29 cellular contexts compared by ENCODE assay signal in genomic region chr1:162118063-162118462, GRCh38. TPM values are rescaled to one million over a fixed set of nuclear protein-coding genes. Genes with fewer than 3 reads are reported as not detected.
DNase-seq lines count a peak whose midpoint lies in the region; ATAC-seq, FAIRE-seq and TF ChIP-seq lines count a peak whose summit lies in the region.
"Had no signal": no experiment of that assay in that cellular context is flagged by ENCODE, and none has a peak within 500 bp of the region (broad histone marks: within the 10 kb centered on the region; RNA-seq: fewer than 3 reads in every experiment).

No MANE protein-coding gene starts in this region.

- TF ChIP-seq RAD21 in HepG2 (CRISPR knock-in tag; IDR thresholded peaks at IDR 0.05): no peak

- H3K4me2 ChIP-seq in HepG2 (ENCODE audit: low read depth, low read length) (no peak overlapping the region), MM.1S (ENCODE audit: low read depth, low read length) (no peak overlapping the region)

- H3K4me3 Mint-ChIP-seq in T-helper 17 cell (peak overlapping the region; percentile 59), neural crest cell (no peak overlapping the region)
- H3K4me3 Mint-ChIP-seq in activated CD8-positive, alpha-beta T cell treated with anti-CD3 and anti-CD28 coated beads for 36 hours: no peak overlapping the region
- H3K4me3 Mint-ChIP-seq: CD14-positive monocyte; CD4-positive, alpha-beta memory T cell; CD4-positive, CD25-positive, alpha-beta regulatory T cell; CD8-positive, alpha-beta memory T cell had no signal

- TF ChIP-seq POLR2A in HepG2 (IDR thresholded peaks at IDR 0.05; ENCODE audit: insufficient read depth in 1 of 2, low read depth in 2 of 2, low read length in 2 of 2): no peak
- no peak for TF ChIP-seq POLR2A in right lobe of liver (IDR thresholded peaks at IDR 0.05)
- no peak for TF ChIP-seq POLR2A in esophagus muscularis mucosa (IDR thresholded peaks at IDR 0.05; ENCODE audit: low read depth)

- no peaks in the 10 kb centered on the region for H3K9me2 ChIP-seq in MM.1S (replicated peaks; ENCODE audit: insufficient read depth, low read length)

- peak; percentile 23 for FAIRE-seq in HepG2 (lab: Jason Lieb, UNC)
- FAIRE-seq: A204.1, G401.6, GM12891, GM19239 had no signal

- no peaks in the 10 kb centered on the region for H3F3A ChIP-seq in MM.1S (ENCODE audit: insufficient read depth, low read length)

- WGBS in HepG2 (ENCODE audit: low lambda C conversion rate): 96% methylated on average over 9 of the region's 9 CpGs
- WGBS in right lobe of liver (ENCODE audit: insufficient coverage, low coverage, low lambda C conversion rate, missing lambda C conversion rate): 89% methylated on average over 9 of the region's 9 CpGs
- 92% methylated on average over 9 of the region's 9 CpGs for WGBS in esophagus muscularis mucosa

- H3K27me3 Mint-ChIP-seq in T-helper 17 cell: peaks cover 34% of the 10 kb centered on the region
- no peaks in the 10 kb centered on the region for H3K27me3 Mint-ChIP-seq in neural crest cell (ENCODE audit: low read depth)
- H3K27me3 Mint-ChIP-seq in activated CD8-positive, alpha-beta T cell treated with anti-CD3 and anti-CD28 coated beads for 36 hours: peaks cover 9% of the 10 kb centered on the region

- no peaks in the 10 kb centered on the region for H3K36me3 Mint-ChIP-seq in T-helper 17 cell (ENCODE audit: low read depth)
- no peaks in the 10 kb centered on the region for H3K36me3 Mint-ChIP-seq in neural crest cell (ENCODE audit: low read depth)
- no peaks in the 10 kb centered on the region for H3K36me3 Mint-ChIP-seq in activated CD8-positive, alpha-beta T cell treated with anti-CD3 and anti-CD28 coated beads for 36 hours (ENCODE audit: low read depth)
- H3K36me3 Mint-ChIP-seq: CD14-positive monocyte; CD4-positive, alpha-beta memory T cell; CD4-positive, CD25-positive, alpha-beta regulatory T cell; CD8-positive, alpha-beta memory T cell had no signal

- H3K4me3 ChIP-seq in HepG2 (replicated peaks in 1 of 3; ENCODE audit: insufficient read depth in 1 of 3, low read depth in 2 of 3, low read length in 3 of 3) (no peak overlapping the region), right lobe of liver (no peak overlapping the region), esophagus muscularis mucosa (no peak overlapping the region), MM.1S (ENCODE audit: low read length) (no peak overlapping the region)
- H3K4me3 ChIP-seq: BLaER1 had no signal

- H3K27me3 ChIP-seq in HepG2 (ENCODE audit: control insufficient read depth in 1 of 2, insufficient read depth in 2 of 2, low read length in 2 of 2) (no peaks in the 10 kb centered on the region), right lobe of liver (no peaks in the 10 kb centered on the region), esophagus muscularis mucosa (no peaks in the 10 kb centered on the region), MM.1S (replicated peaks; ENCODE audit: insufficient read depth, low read length) (no peaks in the 10 kb centered on the region)
- H3K27me3 ChIP-seq: BE2C, BLaER1 had no signal

- H3K9ac ChIP-seq in HepG2 (ENCODE audit: insufficient read depth, low read depth, low read length): no peak overlapping the region
- no peak overlapping the region for H3K9ac ChIP-seq in MM.1S (ENCODE audit: low read length)
- H3K9ac ChIP-seq: BLaER1 had no signal

- intact Hi-C loops in HepG2 (cut with micrococcal nuclease; ENCODE audit: unreplicated experiment) (no loop called here), right lobe of liver (cut with DNase I) (no loop called here), esophagus muscularis mucosa (cut with DNase I) (no loop called here)
- intact Hi-C loops in activated CD8-positive, alpha-beta T cell treated with anti-CD3 and anti-CD28 coated beads for 36 hours (cut with micrococcal nuclease): no loop called here

- H3K27ac Mint-ChIP-seq in T-helper 17 cell (no peak overlapping the region), neural crest cell (ENCODE audit: unreplicated experiment) (peak overlapping the region; percentile 29)
- no peak overlapping the region for H3K27ac Mint-ChIP-seq in activated CD8-positive, alpha-beta T cell treated with anti-CD3 and anti-CD28 coated beads for 36 hours
- H3K27ac Mint-ChIP-seq: CD14-positive monocyte; CD4-positive, alpha-beta memory T cell; CD4-positive, CD25-positive, alpha-beta regulatory T cell; CD8-positive, alpha-beta memory T cell had no signal

- peaks cover 31% of the 10 kb centered on the region for H3K79me2 ChIP-seq in HepG2 (ENCODE audit: insufficient read depth, low read length)
- H3K79me2 ChIP-seq in MM.1S (ENCODE audit: low read length): no peaks in the 10 kb centered on the region

- H3K9me3 ChIP-seq in HepG2 (ENCODE audit: low read length) (no peaks in the 10 kb centered on the region), right lobe of liver (no peaks in the 10 kb centered on the region), T-helper 17 cell (ENCODE audit: control insufficient read depth, low read length, poor library complexity, severe bottlenecking) (no peaks in the 10 kb centered on the region), esophagus muscularis mucosa (no peaks in the 10 kb centered on the region), MM.1S (replicated peaks; ENCODE audit: insufficient read depth, low read length) (no peaks in the 10 kb centered on the region)
- H3K9me3 ChIP-seq: BE2C, BLaER1 had no signal

- no peak overlapping the region for H2AFZ ChIP-seq in HepG2 (ENCODE audit: low read length)
- no peak overlapping the region for H2AFZ ChIP-seq in MM.1S (ENCODE audit: low read length)

- H3K4me1 Mint-ChIP-seq in T-helper 17 cell: peaks cover 2% of the 10 kb centered on the region
- H3K4me1 Mint-ChIP-seq in neural crest cell: peaks cover 32% of the 10 kb centered on the region
- no peaks in the 10 kb centered on the region for H3K4me1 Mint-ChIP-seq in activated CD8-positive, alpha-beta T cell treated with anti-CD3 and anti-CD28 coated beads for 36 hours (ENCODE audit: low read depth)
- H3K4me1 Mint-ChIP-seq: CD4-positive, CD25-positive, alpha-beta regulatory T cell had no signal

- no peak for DNase-seq in HepG2 (ENCODE audit: low spot score)
- DNase-seq in right lobe of liver: no peak
- DNase-seq in T-helper 17 cell: no peak
- peak; percentile 81 for DNase-seq in esophagus muscularis mucosa (ENCODE audit: extremely low spot score)
- no peak for DNase-seq in neural crest cell (ENCODE audit: low read depth, low spot score)
- no peak for DNase-seq in activated CD8-positive, alpha-beta T cell treated with anti-CD3 and anti-CD28 coated beads for 36 hours
- DNase-seq in MM.1S: no peak
- no peak for DNase-seq in AG08395 (ENCODE audit: low spot score)
- DNase-seq: 8988T; ACHN; AML-193; CD4-positive, alpha-beta memory T cell; CD4-positive, CD25-positive, alpha-beta regulatory T cell; CD8-positive, alpha-beta memory T cell; COR-L47; DMS 273 treated with DMSO at 0.1 percent for 48 hours; DMS153; DMS53; DMS79; DND-41; EL; GF-D8 had no signal

- H3K4me1 ChIP-seq in HepG2 (ENCODE audit: insufficient read depth, low read length) (peaks cover 9% of the 10 kb centered on the region), right lobe of liver (no peaks in the 10 kb centered on the region), esophagus muscularis mucosa (peaks cover 0 to 3% (median 0%) of the 10 kb centered on the region in 4 donors), MM.1S (ENCODE audit: low read length) (no peaks in the 10 kb centered on the region)

- no peaks in the 10 kb centered on the region; a peak in 1 of 5 replicates for H3K36me3 ChIP-seq in HepG2 (replicated peaks in 1 of 2; ENCODE audit: control insufficient read depth in 1 of 2, insufficient read depth in 2 of 2, low read length in 2 of 2)
- no peaks in the 10 kb centered on the region for H3K36me3 ChIP-seq in right lobe of liver
- no peaks in the 10 kb centered on the region for H3K36me3 ChIP-seq in esophagus muscularis mucosa
- no peaks in the 10 kb centered on the region for H3K36me3 ChIP-seq in MM.1S (replicated peaks; ENCODE audit: insufficient read depth, low read length)
- H3K36me3 ChIP-seq: BE2C, BLaER1 had no signal

- POLR2A ChIA-PET in HepG2 (lab: Yijun Ruan, JAX): no interaction called here
- POLR2A ChIA-PET in activated CD8-positive, alpha-beta T cell treated with anti-CD3 and anti-CD28 coated beads for 36 hours (lab: Charles Lee): no interaction called here

- H3K27ac ChIP-seq in HepG2 (ENCODE audit: extremely low read length, insufficient read depth, low read length): no peak overlapping the region
- no peak overlapping the region for H3K27ac ChIP-seq in right lobe of liver
- no peak overlapping the region for H3K27ac ChIP-seq in esophagus muscularis mucosa (replicated peaks in 1 of 4)
- no peak overlapping the region for H3K27ac ChIP-seq in MM.1S (ENCODE audit: low read length)
- H3K27ac ChIP-seq: BLaER1 had no signal

- H4K20me1 ChIP-seq in HepG2 (ENCODE audit: insufficient read depth, low read length) (no peaks in the 10 kb centered on the region), MM.1S (ENCODE audit: insufficient read depth, low read length) (no peaks in the 10 kb centered on the region)
- H4K20me1 ChIP-seq: BLaER1 had no signal

- in situ Hi-C loops in HepG2 (cut with HindIII; ENCODE audit: extremely low pct_ligation_motif_present, low pct_unique_long_range_greater_than_20kb): no loop called here

- TF ChIP-seq EP300 in HepG2 (IDR thresholded peaks at IDR 0.05; ENCODE audit: low read depth in 2 of 2, low read length in 2 of 2): no peak
- TF ChIP-seq EP300 in HepG2 (CRISPR knock-in tag; IDR thresholded peaks at IDR 0.05; ENCODE audit: borderline replicate concordance): no peak
- TF ChIP-seq EP300 in esophagus muscularis mucosa (IDR thresholded peaks at IDR 0.05): no peak

- no peak for ATAC-seq in HepG2
- no peak for ATAC-seq in right lobe of liver
- no peak for ATAC-seq in T-helper 17 cell
- ATAC-seq in activated CD8-positive, alpha-beta T cell treated with anti-CD3 and anti-CD28 coated beads for 36 hours: no peak

- TF ChIP-seq CTCF in HepG2 (CRISPR knock-in tag; IDR thresholded peaks at IDR 0.05): no peak
- TF ChIP-seq CTCF in right lobe of liver (IDR thresholded peaks at IDR 0.05): no peak
- TF ChIP-seq CTCF in esophagus muscularis mucosa (IDR thresholded peaks at IDR 0.05): no peak
- no peak for TF ChIP-seq CTCF in neural crest cell (conservative IDR thresholded peaks at IDR 0.05)
- no peak for TF ChIP-seq CTCF in activated CD8-positive, alpha-beta T cell treated with anti-CD3 and anti-CD28 coated beads for 36 hours (IDR thresholded peaks at IDR 0.05)
- no peak for TF ChIP-seq CTCF in MM.1S (IDR thresholded peaks at IDR 0.05; ENCODE audit: low read length)

- H3K9me3 Mint-ChIP-seq in neural crest cell: no peaks in the 10 kb centered on the region
- no peaks in the 10 kb centered on the region for H3K9me3 Mint-ChIP-seq in activated CD8-positive, alpha-beta T cell treated with anti-CD3 and anti-CD28 coated beads for 36 hours
- H3K9me3 Mint-ChIP-seq: CD4-positive, alpha-beta memory T cell; CD4-positive, CD25-positive, alpha-beta regulatory T cell; CD8-positive, alpha-beta memory T cell had no signal

- BruUV-seq in HepG2 (replicated peaks; lab: Mats Ljungman, UMichigan): no TSS peak

- CTCF ChIA-PET in HepG2 (lab: Yijun Ruan, JAX; ENCODE audit: low intra/inter-chr PET ratio, low total read pairs): no interaction called here
- CTCF ChIA-PET in activated CD8-positive, alpha-beta T cell treated with anti-CD3 and anti-CD28 coated beads for 36 hours (lab: Charles Lee): no interaction called here

RNA-seq across cellular contexts. Expression of gene NOS1AP, which starts 48.6 kb away (rescaled TPM):
- 2.5 and 3.3 TPM in 2 replicates for total RNA-seq in HepG2 (2016; rRNA removed; fragmentation: Illumina TruSeq; extraction: Trizol)
- total RNA-seq in HepG2 (2016; cell fraction: cytosol; rRNA removed; fragmentation: Illumina TruSeq; extraction: Trizol; ENCODE audit: low read depth): 0.44 and 0.71 TPM in 2 replicates
- 2.0 and 3.2 TPM in 2 replicates for total RNA-seq in HepG2 (2016; cell fraction: insoluble cytoplasmic fraction; rRNA removed; fragmentation: Illumina TruSeq; extraction: Trizol)
- 1.0 and 1.1 TPM in 2 replicates for total RNA-seq in HepG2 (2016; cell fraction: membrane; rRNA removed; fragmentation: Illumina TruSeq; extraction: Trizol)
- 6.2 and 8.0 TPM in 2 replicates for total RNA-seq in HepG2 (2016; cell fraction: nucleus; rRNA removed; fragmentation: Illumina TruSeq; extraction: Trizol)
- 1.9 and 2.0 TPM in 2 replicates for polyA plus RNA-seq in HepG2 (2011; rRNA removed)
- 0.64 and 0.76 TPM in 2 replicates for polyA plus RNA-seq in HepG2 (2011; cell fraction: cytosol; rRNA removed)
- polyA plus RNA-seq in HepG2 (2011; cell fraction: nucleus; rRNA removed): 10.0 and 12.0 TPM in 2 replicates
- polyA plus RNA-seq in HepG2 (2012): 3.3 and 4.1 TPM in 2 replicates
- polyA plus RNA-seq in HepG2 (2016; cell fraction: cytosol; fragmentation: Illumina TruSeq; extraction: Trizol; ENCODE audit: low read depth): 0.06 and 0.09 TPM in 2 replicates
- 1.3 and 2.6 TPM in 2 replicates for polyA plus RNA-seq in HepG2 (2016; cell fraction: insoluble cytoplasmic fraction; fragmentation: Illumina TruSeq; extraction: Trizol; ENCODE audit: low read depth)
- 0.14 and 0.41 TPM in 2 replicates for polyA plus RNA-seq in HepG2 (2016; cell fraction: membrane; fragmentation: Illumina TruSeq; extraction: Trizol; ENCODE audit: low read depth)
- 5.9 and 7.5 TPM in 2 replicates for polyA plus RNA-seq in HepG2 (2016; cell fraction: nucleus; fragmentation: Illumina TruSeq; extraction: Trizol; ENCODE audit: insufficient read depth, low read depth)
- polyA minus RNA-seq in HepG2 (2011; rRNA and poly(A)+ RNA removed; ENCODE audit: low replicate concordance): 8.3 and 12.9 TPM in 2 replicates
- polyA minus RNA-seq in HepG2 (2011; cell fraction: cytosol; rRNA and poly(A)+ RNA removed): 3.6 and 3.8 TPM in 2 replicates
- polyA minus RNA-seq in HepG2 (2011; cell fraction: nucleus; rRNA and poly(A)+ RNA removed): 23.2 and 23.6 TPM in 2 replicates
- total RNA-seq in right lobe of liver: 10 to 100 TPM in 3 of 6 experiments, 1 to 10 TPM in 3; 4.7 to 24.8 (median 11.6) TPM
- total RNA-seq in T-helper 17 cell: not detected
- 1 to 10 TPM in 3 of 4 donors, under 1 TPM in 1; 0.99 to 9.0 (median 4.0) TPM for total RNA-seq in esophagus muscularis mucosa
- total RNA-seq in neural crest cell: 7.0 and 7.1 TPM in 2 replicates
- total RNA-seq in activated CD8-positive, alpha-beta T cell treated with anti-CD3 and anti-CD28 coated beads for 36 hours: under 1 TPM; 0.18 TPM
- total RNA-seq: CD4-positive, alpha-beta memory T cell; CD4-positive, CD25-positive, alpha-beta regulatory T cell had no signal
- polyA plus RNA-seq: CD14-positive monocyte; CD4-positive, alpha-beta memory T cell; CD4-positive, CD25-positive, alpha-beta regulatory T cell; CD8-positive, alpha-beta memory T cell had no signal
